Comparison of ENCODE assay signal across 6 cellular contexts in genomic region chr6:84032000-84032399, GRCh38. TPM values are rescaled to one million over a fixed set of nuclear protein-coding genes. Genes with fewer than 3 reads are reported as not detected.
"Had no signal": no experiment of that assay in that cellular context is flagged by ENCODE, and none has a peak within 500 bp of the region (broad histone marks: within the 10 kb centered on the region; RNA-seq: fewer than 3 reads in every experiment).

No MANE protein-coding gene starts in this region.

RNA-seq across cellular contexts. Expression of gene MRAP2, which starts 1.6 kb away (rescaled TPM):
- total RNA-seq: activated B cell treated with CpG ODN at 0.5 μM for 24 hours; activated CD8-positive, alpha-beta T cell treated with anti-CD3 and anti-CD28 coated beads for 36 hours; activated naive CD8-positive, alpha-beta T cell treated with anti-CD3 and anti-CD28 coated beads for 36 hours; activated T-cell treated with anti-CD3 and anti-CD28 coated beads, Interleukin-2, amount 50 U/mL, for 4 hours; fibroblast of villous mesenchyme; T-helper 17 cell had no signal
